In genomic region chr9:36690769-36691168, GRCh38 we compare ENCODE assay signal across 15 cellular contexts.
"Had no signal": no experiment of that assay in that cellular context is flagged by ENCODE, and none has a peak within 500 bp of the region (broad histone marks: within the 10 kb centered on the region; RNA-seq: fewer than 3 reads in every experiment).

No MANE protein-coding gene starts in this region.

- H3K27ac ChIP-seq: dorsolateral prefrontal cortex, neutrophil had no signal

- H3K36me3 Mint-ChIP-seq: activated CD4-positive, alpha-beta memory T cell treated with anti-CD3 and anti-CD28 coated beads for 36 hours; type B pancreatic cell had no signal

- ATAC-seq: esophagus mucosa; left colon; naive thymus-derived CD8-positive, alpha-beta T cell; right cardiac atrium had no signal

- H3K9me3 ChIP-seq: neutrophil had no signal

- H3K4me3 ChIP-seq: dorsolateral prefrontal cortex, lung, smooth muscle cell had no signal

- H3K4me2 ChIP-seq: smooth muscle cell had no signal

- H3K27ac Mint-ChIP-seq: activated CD4-positive, alpha-beta memory T cell treated with anti-CD3 and anti-CD28 coated beads for 36 hours; type B pancreatic cell had no signal

- FAIRE-seq: astrocyte had no signal

- H3K4me3 Mint-ChIP-seq: activated CD4-positive, alpha-beta memory T cell treated with anti-CD3 and anti-CD28 coated beads for 36 hours; naive thymus-derived CD8-positive, alpha-beta T cell; type B pancreatic cell had no signal

- H3K9me3 Mint-ChIP-seq: activated CD4-positive, alpha-beta memory T cell treated with anti-CD3 and anti-CD28 coated beads for 36 hours; naive thymus-derived CD8-positive, alpha-beta T cell; type B pancreatic cell had no signal

- DNase-seq: activated CD4-positive, alpha-beta memory T cell treated with anti-CD3 and anti-CD28 coated beads for 36 hours; activated CD4-positive, alpha-beta T cell treated with anti-CD3 and anti-CD28 coated beads for 1 hour; activated CD8-positive, alpha-beta memory T cell treated with anti-CD3 and anti-CD28 coated beads, Interleukin-2, amount 50 U/mL, for 4 hours; dorsolateral prefrontal cortex; head of caudate nucleus; left colon; naive thymus-derived CD8-positive, alpha-beta T cell; right cardiac atrium; stimulated activated naive CD4-positive, alpha-beta T cell treated with Interleukin-2 at 50 U/mL for 16 hours had no signal

- H3K36me3 ChIP-seq: neutrophil had no signal
